In the genomic region with DNA sequence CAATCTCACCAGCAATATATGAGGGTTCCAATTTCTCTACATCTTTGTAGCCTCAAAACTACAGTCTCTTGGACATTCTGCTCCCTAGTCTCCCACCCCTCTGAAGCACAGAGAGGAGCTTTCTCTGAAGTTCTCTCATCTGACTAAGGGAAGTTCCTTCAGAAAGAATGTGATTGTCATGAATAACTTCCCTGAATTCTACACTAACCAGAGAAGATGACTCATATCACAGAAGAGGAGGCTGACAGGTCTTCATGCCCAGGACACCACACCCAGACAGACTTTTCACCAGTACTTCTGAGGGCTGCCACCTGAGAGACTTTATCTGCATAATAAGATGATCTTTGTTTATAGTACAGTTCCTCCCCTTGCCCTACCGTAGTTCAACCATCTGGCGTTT, we compare ENCODE assay signal across 14 cellular contexts. TPM values are rescaled to one million over a fixed set of nuclear protein-coding genes. Genes with fewer than 3 reads are reported as not detected.
DNase-seq lines count a peak whose midpoint lies in the region; ATAC-seq, FAIRE-seq and TF ChIP-seq lines count a peak whose summit lies in the region.
"Had no signal": no experiment of that assay in that cellular context is flagged by ENCODE, and none has a peak within 500 bp of the region (broad histone marks: within the 10 kb centered on the region; RNA-seq: fewer than 3 reads in every experiment).

No MANE protein-coding gene starts in this region.

- no peaks in the 10 kb centered on the region for H3K36me3 ChIP-seq in K562 (ENCODE audit: control insufficient read depth, insufficient read depth, low read length)
- no peaks in the 10 kb centered on the region for H3K36me3 ChIP-seq in osteoblast (ENCODE audit: insufficient read depth, low read length)

- intact Hi-C loops in K562 (cut with micrococcal nuclease) (no loop called here), Calu3 (cut with micrococcal nuclease; ENCODE audit: unreplicated experiment) (no loop called here)

- POLR2A ChIA-PET in K562 (lab: Yijun Ruan, JAX), result interaction anchor here (0.9 kb wide), 1 partner anchor 8 kb away, joined by 3 read pairs; no protein-coding TSS in a partner anchor

- H3K9ac ChIP-seq in K562 (ENCODE audit: insufficient read depth in 1 of 2, low read depth in 2 of 2, low read length in 2 of 2), result no peak overlapping the region

- FAIRE-seq in K562 (lab: Jason Lieb, UNC), result peak; percentile 6

- H3K4me3 Mint-ChIP-seq in Calu3 (ENCODE audit: low read depth, unreplicated experiment), result no peak overlapping the region
- H3K4me3 Mint-ChIP-seq: activated naive CD8-positive, alpha-beta T cell treated with anti-CD3 and anti-CD28 coated beads, Interleukin-2, amount 10 ng/mL, durations not matched to agents 7 days and 5 days had no signal

- H3K4me3 ChIP-seq in K562, result no peak overlapping the region
- H3K4me3 ChIP-seq in osteoblast (ENCODE audit: insufficient read depth, low read length), result no peak overlapping the region
- H3K4me3 ChIP-seq: left ventricle myocardium inferior had no signal

- no peaks in the 10 kb centered on the region for H3K9me1 ChIP-seq in K562 (ENCODE audit: control insufficient read depth, insufficient read depth, low read length)

- H3K9me3 ChIP-seq in K562 (replicated peaks; ENCODE audit: control insufficient read depth, insufficient read depth, low read depth, low read length) (no peaks in the 10 kb centered on the region), osteoblast (ENCODE audit: low read depth, low read length) (peaks cover 3% of the 10 kb centered on the region)

- no peaks in the 10 kb centered on the region for H3K4me1 ChIP-seq in K562 (replicated peaks in 1 of 2; ENCODE audit: control insufficient read depth in 2 of 2, insufficient read depth in 2 of 2, low read length in 2 of 2)
- H3K4me1 ChIP-seq in osteoblast (ENCODE audit: insufficient read depth, low read length), result peaks cover 7% of the 10 kb centered on the region

- H3K9me3 Mint-ChIP-seq in Calu3 (ENCODE audit: low read depth, unreplicated experiment), result no peaks in the 10 kb centered on the region

- H3K27me3 ChIP-seq in K562 (ENCODE audit: control insufficient read depth in 2 of 2, insufficient read depth in 2 of 2, low read length in 2 of 2) (no peaks in the 10 kb centered on the region), osteoblast (ENCODE audit: insufficient read depth, low read length) (no peaks in the 10 kb centered on the region)

- TF ChIP-seq RAD21 in K562 (CRISPR knock-in tag; conservative IDR thresholded peaks at IDR 0.05 in 1 of 2, IDR thresholded peaks at IDR 0.05 in 1 of 2), result no peak

- H3K4me1 Mint-ChIP-seq in Calu3 (ENCODE audit: low read depth, unreplicated experiment), result no peaks in the 10 kb centered on the region

- DNase-seq in NCI-H226 (peak; percentile 32), K562 (ENCODE audit: extremely low read depth in 1 of 4, low spot score in 3 of 4) (no peak), osteoblast (ENCODE audit: insufficient read length, low spot score, missing footprints) (peak; percentile 86), Calu3 (no peak), NCI-H2029 treated with DMSO at 0.1 percent for 48 hours (lab: John Stamatoyannopoulos, UW) (no peak), middle frontal gyrus (ENCODE audit: extremely low spot score, low spot score) (no peak)
- DNase-seq: activated CD4-positive, alpha-beta T cell treated with anti-CD3 and anti-CD28 coated beads, Interleukin-2, amount 50 U/mL, for 48 hours; activated naive CD8-positive, alpha-beta T cell treated with anti-CD3 and anti-CD28 coated beads, Interleukin-2, amount 10 ng/mL, durations not matched to agents 7 days and 5 days; erythroblast; left ventricle myocardium inferior; retina had no signal

- 37% methylated on average over 2 of the region's 2 CpGs for WGBS in K562 (ENCODE audit: insufficient coverage, low coverage, missing lambda C conversion rate)

- no peaks in the 10 kb centered on the region for H3K27me3 Mint-ChIP-seq in Calu3 (ENCODE audit: unreplicated experiment)
- H3K27me3 Mint-ChIP-seq: activated naive CD8-positive, alpha-beta T cell treated with anti-CD3 and anti-CD28 coated beads, Interleukin-2, amount 10 ng/mL, durations not matched to agents 7 days and 5 days had no signal

- no peak for TF ChIP-seq EP300 in K562 (IDR thresholded peaks at IDR 0.05; ENCODE audit: low read length)

- no peak for TF ChIP-seq POLR2A in K562 (conservative IDR thresholded peaks at IDR 0.05)

- no peak overlapping the region for H2AFZ ChIP-seq in K562 (ENCODE audit: low read depth, low read length)
- no peak overlapping the region for H2AFZ ChIP-seq in osteoblast (ENCODE audit: low read length)

- BruUV-seq in K562 (replicated peaks; lab: Mats Ljungman, UMichigan) (no TSS peak), Calu3 (replicated peaks; lab: Mats Ljungman, UMichigan) (no TSS peak)

- H4K20me1 ChIP-seq in K562 (replicated peaks; ENCODE audit: control insufficient read depth, insufficient read depth, low read length), result no peaks in the 10 kb centered on the region
- H4K20me1 ChIP-seq in osteoblast (ENCODE audit: insufficient read depth, low read length), result no peaks in the 10 kb centered on the region

- ATAC-seq in GM21447 (IDR thresholded peaks at IDR 0.05; ENCODE audit: unreplicated experiment) (peak; percentile 48), K562 (no peak), GM18873 (IDR thresholded peaks at IDR 0.05; ENCODE audit: low FRiP score, unreplicated experiment) (no peak)
- ATAC-seq: Right ventricle myocardium inferior had no signal

- H3K79me2 ChIP-seq in K562 (ENCODE audit: control insufficient read depth, insufficient read depth, low read length), result 0 out of 3 replicates have a peak, but pooled peaks cover 3% of the 10 kb centered on the region
- H3K79me2 ChIP-seq in osteoblast (ENCODE audit: insufficient read depth, low read length), result peaks cover 4% of the 10 kb centered on the region

- in situ Hi-C loops in K562 (cut with MboI), result no loop called here

- H3K27ac ChIP-seq in K562 (ENCODE audit: extremely low read depth, low read depth, low read length) (no peak overlapping the region), osteoblast (ENCODE audit: low read depth, low read length) (no peak overlapping the region)
- H3K27ac ChIP-seq: left ventricle myocardium inferior had no signal

- H3K27ac Mint-ChIP-seq in Calu3 (ENCODE audit: unreplicated experiment), result no peak overlapping the region
- H3K27ac Mint-ChIP-seq: activated naive CD8-positive, alpha-beta T cell treated with anti-CD3 and anti-CD28 coated beads, Interleukin-2, amount 10 ng/mL, durations not matched to agents 7 days and 5 days had no signal

- no peak overlapping the region for H3K4me2 ChIP-seq in K562 (ENCODE audit: insufficient read depth, low read length)
- H3K4me2 ChIP-seq in osteoblast (ENCODE audit: insufficient read depth, low read length), result no peak overlapping the region

- TF ChIP-seq CTCF in K562 (IDR thresholded peaks at IDR 0.05 in 2 of 3, conservative IDR thresholded peaks at IDR 0.05 in 1 of 3; ENCODE audit: insufficient read depth in 2 of 3, low read depth in 1 of 3, low read length in 3 of 3), result no peak
- TF ChIP-seq CTCF in osteoblast (IDR thresholded peaks at IDR 0.05; ENCODE audit: extremely low read depth, low read depth, low read length), result no peak
- TF ChIP-seq CTCF in Calu3 (IDR thresholded peaks at IDR 0.05; ENCODE audit: unreplicated experiment), result no peak

- CTCF ChIA-PET in K562 (lab: Yijun Ruan, JAX; ENCODE audit: low intra/inter-chr PET ratio), result no interaction called here
- CTCF ChIA-PET in Calu3 (lab: Charles Lee), result no interaction called here

- peaks cover 4% of the 10 kb centered on the region for H3K36me3 Mint-ChIP-seq in Calu3 (ENCODE audit: insufficient read depth, unreplicated experiment)

TF ChIP-seq in K562, 482 proteins besides CTCF, POLR2A, EP300 and RAD21 (continues in another document):
- TF ChIP-seq ETV5 (CRISPR knock-in tag; IDR thresholded peaks at IDR 0.05; ENCODE audit: low read depth) (no peak), SIRT6 (IDR thresholded peaks at IDR 0.05; ENCODE audit: low read depth, low read length) (no peak), TSC22D4 (tag; IDR thresholded peaks at IDR 0.05) (no peak), ZNF436 (CRISPR knock-in tag; IDR thresholded peaks at IDR 0.05) (no peak), MBD2 (IDR thresholded peaks at IDR 0.05; ENCODE audit: borderline replicate concordance, low read depth) (no peak)

RNA-seq across cellular contexts. Expression of a gene that starts 52.8 kb away (rescaled TPM):
- 27.5 and 30.1 TPM in 2 replicates for total RNA-seq in K562 (2011; cell fraction: chromatin; rRNA removed; ENCODE audit: low replicate concordance)
- 21.0 and 23.3 TPM in 2 replicates for total RNA-seq in K562 (2011; cell fraction: nucleolus; rRNA removed)
- total RNA-seq in K562 (2011; cell fraction: nucleoplasm; rRNA removed), result 19.4 and 21.4 TPM in 2 replicates
- total RNA-seq in K562 (2014; rRNA removed) (11.4 and 11.5 TPM in 2 replicates), K562 (2014; rRNA removed; fragmentation: Illumina TruSeq; extraction: Trizol) (13.0 and 13.6 TPM in 2 replicates), K562 (2015; rRNA removed; fragmentation: Illumina TruSeq; extraction: Trizol) (11.8 and 14.2 TPM in 2 replicates), K562 (2021) (21.0 and 23.8 TPM in 2 replicates), osteoblast (8.7 and 9.1 TPM in 2 replicates), Calu3 (2022) (13.1 and 14.0 TPM in 2 replicates)
- polyA plus RNA-seq in K562 (2011; rRNA removed) (16.6 and 20.6 TPM in 2 replicates), K562 (2014; fragmentation: Illumina TruSeq; extraction: Trizol) (14.9 and 19.3 TPM in 2 replicates), K562 (2014; fragmentation: Nextera tagmentation; extraction: Ambion mirVana) (10 to 100 TPM in 1 of 2 experiments, 1 to 10 TPM in 1; 7.4 to 15.2 TPM), K562 (2014; rRNA removed) (7.7 and 9.1 TPM in 2 replicates)
- polyA plus RNA-seq in K562 (2011; cell fraction: cytosol; rRNA removed), result 9.4 and 15.8 TPM in 2 replicates
- polyA plus RNA-seq in K562 (2011; cell fraction: nucleus; rRNA removed), result 30.4 and 32.4 TPM in 2 replicates
- polyA plus RNA-seq in K562 (2012), result 9.0 and 11.1 TPM in 2 replicates
- 25.2 and 33.6 TPM in 2 replicates for polyA minus RNA-seq in K562 (2011; rRNA and poly(A)+ RNA removed)
- 13.2 and 24.4 TPM in 2 replicates for polyA minus RNA-seq in K562 (2011; cell fraction: cytosol; rRNA and poly(A)+ RNA removed)
- polyA minus RNA-seq in K562 (2011; cell fraction: nucleus; rRNA and poly(A)+ RNA removed), result 38.4 and 65.8 TPM in 2 replicates

Comparison
In these comparisons a context has a peak if more than half of its experiments do, and no peak if none do; other contexts are left out.
1. DNase-seq: peak in NCI-H226 (single experiment) and osteoblast (single experiment); none in K562 (0 of 4), Calu3 (single experiment), NCI-H2029 treated with DMSO at 0.1 percent for 48 hours (single experiment) and middle frontal gyrus (single experiment).